9 cellular contexts compared by ENCODE assay signal in the genomic region with DNA sequence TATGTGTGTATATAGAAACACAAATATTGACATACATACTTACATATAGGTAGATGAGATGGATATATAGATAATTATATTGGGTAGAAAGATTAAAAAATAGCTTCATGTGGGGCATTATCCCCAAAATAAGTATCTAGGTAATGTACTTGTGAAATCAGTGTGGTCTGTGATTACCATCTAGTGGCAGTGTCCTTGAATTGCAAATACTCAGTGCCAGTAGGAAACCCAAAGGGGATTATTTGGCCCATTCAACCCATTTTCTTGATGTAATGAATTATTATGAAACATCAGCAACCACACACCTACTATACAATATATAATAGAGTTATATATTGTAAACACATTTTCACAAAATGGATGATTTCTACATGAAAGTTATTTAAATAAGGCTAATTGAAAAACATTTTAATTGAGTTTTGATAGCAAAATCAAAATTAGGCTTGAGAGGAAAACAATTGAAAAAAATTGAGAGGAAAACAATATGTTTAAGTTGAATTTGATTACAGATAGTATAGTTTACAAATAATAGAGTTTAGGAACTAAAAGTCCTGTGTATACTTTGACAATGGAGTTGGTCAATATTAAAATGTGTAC.
DNase-seq lines count a peak whose midpoint lies in the region; ATAC-seq and TF ChIP-seq lines count a peak whose summit lies in the region.
"Had no signal": no experiment of that assay in that cellular context is flagged by ENCODE, and none has a peak within 500 bp of the region (broad histone marks: within the 10 kb centered on the region; RNA-seq: fewer than 3 reads in every experiment).

No MANE protein-coding gene starts in this region.

- no peaks in the 10 kb centered on the region for H3K9me3 ChIP-seq in tibial artery

- H3K4me1 ChIP-seq in tibial artery = no peaks in the 10 kb centered on the region

- DNase-seq in GM03348 (ENCODE audit: low spot score) (peak; percentile 41), OCI-M1 (lab: John Stamatoyannopoulos, UW) (peak; percentile 72), fibroblast of pulmonary artery (ENCODE audit: low read depth) (peak; percentile 46), tibial artery (no peak), T1000 (lab: John Stamatoyannopoulos, UW) (no peak)
- no peak for DNase-seq in activated CD4-positive, alpha-beta T cell treated with anti-CD3 and anti-CD28 coated beads for 48 hours
- no peak for DNase-seq in effector CD8-positive, alpha-beta T cell (lab: John Stamatoyannopoulos, UW)
- DNase-seq: activated B cell treated with CpG ODN at 0.5 μM for 24 hours had no signal

- peak; percentile 64 for ATAC-seq in HG03108 (IDR thresholded peaks at IDR 0.05; ENCODE audit: unreplicated experiment)

- intact Hi-C loops in tibial artery (cut with DNase I; ENCODE audit: low total_unique reads) = no loop called here

- H3K36me3 ChIP-seq in tibial artery = no peaks in the 10 kb centered on the region

- no peak overlapping the region for H3K4me3 ChIP-seq in fibroblast of pulmonary artery (replicated peaks; ENCODE audit: low read depth, low read length)
- no peak overlapping the region for H3K4me3 ChIP-seq in tibial artery

- no peaks in the 10 kb centered on the region for H3K27me3 ChIP-seq in tibial artery

- TF ChIP-seq CTCF in fibroblast of pulmonary artery (IDR thresholded peaks at IDR 0.05; ENCODE audit: low read length, missing control alignments) (peak; percentile 48), tibial artery (IDR thresholded peaks at IDR 0.05) (peak; percentile 9 to 37)

- no peak overlapping the region for H3K27ac ChIP-seq in tibial artery

Comparison
In these comparisons a context has a peak if more than half of its experiments do, and no peak if none do; other contexts are left out.
1. DNase-seq: peak in GM03348 (single experiment), OCI-M1 (single experiment) and fibroblast of pulmonary artery (single experiment); none in tibial artery (0 of 2), activated CD4-positive, alpha-beta T cell treated with anti-CD3 and anti-CD28 coated beads for 48 hours (single experiment), effector CD8-positive, alpha-beta T cell (single experiment) and T1000 (single experiment).